1 cellular context compared by ENCODE assay signal in the genomic region with DNA sequence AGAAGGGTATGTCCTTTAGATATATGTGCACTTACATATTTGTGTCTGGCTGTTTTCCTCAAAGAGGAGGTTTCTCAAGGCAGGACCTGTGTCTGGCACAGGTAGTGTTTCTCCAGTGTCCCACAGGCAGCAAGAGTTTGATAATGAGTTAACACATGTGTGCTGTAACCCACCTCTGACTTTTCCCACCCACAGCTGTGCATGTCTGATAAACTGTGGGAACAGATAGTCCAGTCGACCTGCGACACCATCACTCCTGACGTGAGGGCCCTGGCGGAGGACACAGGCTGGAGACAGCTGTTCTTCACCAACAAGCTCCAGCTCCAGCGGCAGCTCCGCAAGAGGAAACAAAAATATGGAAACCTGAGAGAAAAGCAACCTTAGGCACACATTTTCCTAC.
TF ChIP-seq lines count a peak whose summit lies in the region.

No MANE protein-coding gene starts in this region.

TF ChIP-seq in K562, 482 proteins besides CTCF, POLR2A, EP300 and RAD21 (continued from another document):
- TF ChIP-seq, protein P1, sequence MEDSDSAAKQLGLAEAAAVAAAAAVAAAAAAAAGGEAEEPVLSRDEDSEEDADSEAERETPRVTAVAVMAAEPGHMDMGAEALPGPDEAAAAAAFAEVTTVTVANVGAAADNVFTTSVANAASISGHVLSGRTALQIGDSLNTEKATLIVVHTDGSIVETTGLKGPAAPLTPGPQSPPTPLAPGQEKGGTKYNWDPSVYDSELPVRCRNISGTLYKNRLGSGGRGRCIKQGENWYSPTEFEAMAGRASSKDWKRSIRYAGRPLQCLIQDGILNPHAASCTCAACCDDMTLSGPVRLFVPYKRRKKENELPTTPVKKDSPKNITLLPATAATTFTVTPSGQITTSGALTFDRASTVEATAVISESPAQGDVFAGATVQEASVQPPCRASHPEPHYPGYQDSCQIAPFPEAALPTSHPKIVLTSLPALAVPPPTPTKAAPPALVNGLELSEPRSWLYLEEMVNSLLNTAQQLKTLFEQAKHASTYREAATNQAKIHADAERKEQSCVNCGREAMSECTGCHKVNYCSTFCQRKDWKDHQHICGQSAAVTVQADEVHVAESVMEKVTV (CRISPR knock-in tag; IDR thresholded peaks at IDR 0.05) = no peak
- TF ChIP-seq, protein P2, sequence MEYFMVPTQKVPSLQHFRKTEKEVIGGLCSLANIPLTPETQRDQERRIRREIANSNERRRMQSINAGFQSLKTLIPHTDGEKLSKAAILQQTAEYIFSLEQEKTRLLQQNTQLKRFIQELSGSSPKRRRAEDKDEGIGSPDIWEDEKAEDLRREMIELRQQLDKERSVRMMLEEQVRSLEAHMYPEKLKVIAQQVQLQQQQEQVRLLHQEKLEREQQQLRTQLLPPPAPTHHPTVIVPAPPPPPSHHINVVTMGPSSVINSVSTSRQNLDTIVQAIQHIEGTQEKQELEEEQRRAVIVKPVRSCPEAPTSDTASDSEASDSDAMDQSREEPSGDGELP (CRISPR knock-in tag; IDR thresholded peaks at IDR 0.05; ENCODE audit: borderline replicate concordance) = peak; percentile 92
- peak; percentile 43 for TF ChIP-seq DACH1 (IDR thresholded peaks at IDR 0.05; ENCODE audit: partially characterized antibody)
- TF ChIP-seq TBL1XR1 (IDR thresholded peaks at IDR 0.05; ENCODE audit: low read length in 2 of 2) = peak in 1 of 2 experiments; percentile 45; a peak in 1 of 4 replicates
- TF ChIP-seq HDAC1 (IDR thresholded peaks at IDR 0.05) = 0 out of 4 replicates have a peak, but pooled peaks of 1 of the 2 experiments have one; percentile 30
- TF ChIP-seq CREB1 (IDR thresholded peaks at IDR 0.05) = 0 out of 2 replicates have a peak, but pooled peaks have one; percentile 25
- TF ChIP-seq CREB1 (CRISPR knock-in tag; IDR thresholded peaks at IDR 0.05) = no peak
- peak; percentile 60; the same call in 1 of the 2 replicates for TF ChIP-seq STAT5A (IDR thresholded peaks at IDR 0.05; ENCODE audit: borderline replicate concordance, low read length)
- 0 out of 2 replicates have a peak, but pooled peaks have one; percentile 26 for TF ChIP-seq ATF7 (IDR thresholded peaks at IDR 0.05)
- TF ChIP-seq TCF3 (CRISPR knock-in tag; IDR thresholded peaks at IDR 0.05) = peak; percentile 91
- TF ChIP-seq TRIM24 (IDR thresholded peaks at IDR 0.05) = peak; percentile 56 to 72; a peak in 2 of 4 replicates
- TF ChIP-seq ARID1B (IDR thresholded peaks at IDR 0.05) = peak; percentile 87
- TF ChIP-seq ATF1 (CRISPR knock-in tag; IDR thresholded peaks at IDR 0.05) = no peak
- TF ChIP-seq ATF1 (tag; IDR thresholded peaks at IDR 0.05) = peak; percentile 50
- TF ChIP-seq MTA2 (IDR thresholded peaks at IDR 0.05; ENCODE audit: low read depth) = peak; percentile 66
- peak; percentile 82 for TF ChIP-seq ZNF75A (CRISPR knock-in tag; IDR thresholded peaks at IDR 0.05)
- peak; percentile 70 for TF ChIP-seq DPF2 (IDR thresholded peaks at IDR 0.05)
- peak; percentile 55 for TF ChIP-seq NFIC (IDR thresholded peaks at IDR 0.05)
- TF ChIP-seq CXXC5 (CRISPR knock-in tag; IDR thresholded peaks at IDR 0.05) = peak; percentile 34; the same call in 1 of the 2 replicates
- TF ChIP-seq KLF16 (IDR thresholded peaks at IDR 0.05) = peak; percentile 64; the same call in 1 of the 2 replicates
- TF ChIP-seq PPARD (CRISPR knock-in tag; IDR thresholded peaks at IDR 0.05) = no peak
- peak; percentile 85 for TF ChIP-seq TAL1 (IDR thresholded peaks at IDR 0.05)
- no peak for TF ChIP-seq SMC3 (conservative IDR thresholded peaks at IDR 0.05; ENCODE audit: insufficient read depth, low read depth, low read length)
- peak; percentile 78 for TF ChIP-seq CREM (IDR thresholded peaks at IDR 0.05; ENCODE audit: low read depth)
- peak; percentile 63; the same call in 1 of the 2 replicates for TF ChIP-seq ZEB2 (IDR thresholded peaks at IDR 0.05)
- no peak for TF ChIP-seq CEBPG (CRISPR knock-in tag; IDR thresholded peaks at IDR 0.05)
- no peak for TF ChIP-seq CEBPG (tag; conservative IDR thresholded peaks at IDR 0.05 in 1 of 2, IDR thresholded peaks at IDR 0.05 in 1 of 2)
- TF ChIP-seq MBD2 (IDR thresholded peaks at IDR 0.05; ENCODE audit: borderline replicate concordance, low read depth) = peak; percentile 48
- no peak for TF ChIP-seq GABPA (tag; conservative IDR thresholded peaks at IDR 0.05; ENCODE audit: low read depth)
- 0 out of 2 replicates have a peak, but pooled peaks have one; percentile 6 for TF ChIP-seq EGR1 (conservative IDR thresholded peaks at IDR 0.05)
- TF ChIP-seq TEAD4 (IDR thresholded peaks at IDR 0.05; ENCODE audit: low read length) = peak; percentile 91
- no peak for TF ChIP-seq TEAD4 (CRISPR knock-in tag; IDR thresholded peaks at IDR 0.05; ENCODE audit: borderline replicate concordance)
- TF ChIP-seq SMAD4 (CRISPR knock-in tag; conservative IDR thresholded peaks at IDR 0.05) = peak; percentile 54
- no peak for TF ChIP-seq STAT5B (CRISPR knock-in tag; IDR thresholded peaks at IDR 0.05)
- TF ChIP-seq, protein P3, sequence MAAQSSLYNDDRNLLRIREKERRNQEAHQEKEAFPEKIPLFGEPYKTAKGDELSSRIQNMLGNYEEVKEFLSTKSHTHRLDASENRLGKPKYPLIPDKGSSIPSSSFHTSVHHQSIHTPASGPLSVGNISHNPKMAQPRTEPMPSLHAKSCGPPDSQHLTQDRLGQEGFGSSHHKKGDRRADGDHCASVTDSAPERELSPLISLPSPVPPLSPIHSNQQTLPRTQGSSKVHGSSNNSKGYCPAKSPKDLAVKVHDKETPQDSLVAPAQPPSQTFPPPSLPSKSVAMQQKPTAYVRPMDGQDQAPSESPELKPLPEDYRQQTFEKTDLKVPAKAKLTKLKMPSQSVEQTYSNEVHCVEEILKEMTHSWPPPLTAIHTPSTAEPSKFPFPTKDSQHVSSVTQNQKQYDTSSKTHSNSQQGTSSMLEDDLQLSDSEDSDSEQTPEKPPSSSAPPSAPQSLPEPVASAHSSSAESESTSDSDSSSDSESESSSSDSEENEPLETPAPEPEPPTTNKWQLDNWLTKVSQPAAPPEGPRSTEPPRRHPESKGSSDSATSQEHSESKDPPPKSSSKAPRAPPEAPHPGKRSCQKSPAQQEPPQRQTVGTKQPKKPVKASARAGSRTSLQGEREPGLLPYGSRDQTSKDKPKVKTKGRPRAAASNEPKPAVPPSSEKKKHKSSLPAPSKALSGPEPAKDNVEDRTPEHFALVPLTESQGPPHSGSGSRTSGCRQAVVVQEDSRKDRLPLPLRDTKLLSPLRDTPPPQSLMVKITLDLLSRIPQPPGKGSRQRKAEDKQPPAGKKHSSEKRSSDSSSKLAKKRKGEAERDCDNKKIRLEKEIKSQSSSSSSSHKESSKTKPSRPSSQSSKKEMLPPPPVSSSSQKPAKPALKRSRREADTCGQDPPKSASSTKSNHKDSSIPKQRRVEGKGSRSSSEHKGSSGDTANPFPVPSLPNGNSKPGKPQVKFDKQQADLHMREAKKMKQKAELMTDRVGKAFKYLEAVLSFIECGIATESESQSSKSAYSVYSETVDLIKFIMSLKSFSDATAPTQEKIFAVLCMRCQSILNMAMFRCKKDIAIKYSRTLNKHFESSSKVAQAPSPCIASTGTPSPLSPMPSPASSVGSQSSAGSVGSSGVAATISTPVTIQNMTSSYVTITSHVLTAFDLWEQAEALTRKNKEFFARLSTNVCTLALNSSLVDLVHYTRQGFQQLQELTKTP (IDR thresholded peaks at IDR 0.05; ENCODE audit: low read depth in 1 of 2, partially characterized antibody in 2 of 2) = no peak
- 0 out of 2 replicates have a peak, but pooled peaks have one; percentile 37 for TF ChIP-seq FOXM1 (IDR thresholded peaks at IDR 0.05; ENCODE audit: low read depth)
- no peak for TF ChIP-seq FOXM1 (CRISPR knock-in tag; IDR thresholded peaks at IDR 0.05; ENCODE audit: low read depth)
- no peak for TF ChIP-seq HMG20A (CRISPR knock-in tag; conservative IDR thresholded peaks at IDR 0.05)
- TF ChIP-seq L3MBTL2 (IDR thresholded peaks at IDR 0.05) = peak; percentile 48
- peak; percentile 80 for TF ChIP-seq POLR2AphosphoS5 (IDR thresholded peaks at IDR 0.05; ENCODE audit: control insufficient read depth, insufficient read depth, low read depth, low read length)
- TF ChIP-seq CBFA2T2 (conservative IDR thresholded peaks at IDR 0.05) = peak; percentile 87
- TF ChIP-seq, protein P4, sequence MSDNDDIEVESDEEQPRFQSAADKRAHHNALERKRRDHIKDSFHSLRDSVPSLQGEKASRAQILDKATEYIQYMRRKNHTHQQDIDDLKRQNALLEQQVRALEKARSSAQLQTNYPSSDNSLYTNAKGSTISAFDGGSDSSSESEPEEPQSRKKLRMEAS (CRISPR knock-in tag; IDR thresholded peaks at IDR 0.05) = peak; percentile 33; the same call in 1 of the 2 replicates
- TF ChIP-seq ZNF212 (CRISPR knock-in tag; IDR thresholded peaks at IDR 0.05) = no peak
- peak; percentile 73 for TF ChIP-seq NCOR1 (IDR thresholded peaks at IDR 0.05)
- peak; percentile 91 for TF ChIP-seq CBFA2T3 (IDR thresholded peaks at IDR 0.05)
- peak; percentile 59; the same call in 1 of the 2 replicates for TF ChIP-seq SMARCA4 (IDR thresholded peaks at IDR 0.05)
- TF ChIP-seq, protein P5, sequence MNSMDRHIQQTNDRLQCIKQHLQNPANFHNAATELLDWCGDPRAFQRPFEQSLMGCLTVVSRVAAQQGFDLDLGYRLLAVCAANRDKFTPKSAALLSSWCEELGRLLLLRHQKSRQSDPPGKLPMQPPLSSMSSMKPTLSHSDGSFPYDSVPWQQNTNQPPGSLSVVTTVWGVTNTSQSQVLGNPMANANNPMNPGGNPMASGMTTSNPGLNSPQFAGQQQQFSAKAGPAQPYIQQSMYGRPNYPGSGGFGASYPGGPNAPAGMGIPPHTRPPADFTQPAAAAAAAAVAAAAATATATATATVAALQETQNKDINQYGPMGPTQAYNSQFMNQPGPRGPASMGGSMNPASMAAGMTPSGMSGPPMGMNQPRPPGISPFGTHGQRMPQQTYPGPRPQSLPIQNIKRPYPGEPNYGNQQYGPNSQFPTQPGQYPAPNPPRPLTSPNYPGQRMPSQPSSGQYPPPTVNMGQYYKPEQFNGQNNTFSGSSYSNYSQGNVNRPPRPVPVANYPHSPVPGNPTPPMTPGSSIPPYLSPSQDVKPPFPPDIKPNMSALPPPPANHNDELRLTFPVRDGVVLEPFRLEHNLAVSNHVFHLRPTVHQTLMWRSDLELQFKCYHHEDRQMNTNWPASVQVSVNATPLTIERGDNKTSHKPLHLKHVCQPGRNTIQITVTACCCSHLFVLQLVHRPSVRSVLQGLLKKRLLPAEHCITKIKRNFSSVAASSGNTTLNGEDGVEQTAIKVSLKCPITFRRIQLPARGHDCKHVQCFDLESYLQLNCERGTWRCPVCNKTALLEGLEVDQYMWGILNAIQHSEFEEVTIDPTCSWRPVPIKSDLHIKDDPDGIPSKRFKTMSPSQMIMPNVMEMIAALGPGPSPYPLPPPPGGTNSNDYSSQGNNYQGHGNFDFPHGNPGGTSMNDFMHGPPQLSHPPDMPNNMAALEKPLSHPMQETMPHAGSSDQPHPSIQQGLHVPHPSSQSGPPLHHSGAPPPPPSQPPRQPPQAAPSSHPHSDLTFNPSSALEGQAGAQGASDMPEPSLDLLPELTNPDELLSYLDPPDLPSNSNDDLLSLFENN (IDR thresholded peaks at IDR 0.05; ENCODE audit: low read depth in 2 of 2, low read length in 2 of 2) = no peak
